In the genomic region with DNA sequence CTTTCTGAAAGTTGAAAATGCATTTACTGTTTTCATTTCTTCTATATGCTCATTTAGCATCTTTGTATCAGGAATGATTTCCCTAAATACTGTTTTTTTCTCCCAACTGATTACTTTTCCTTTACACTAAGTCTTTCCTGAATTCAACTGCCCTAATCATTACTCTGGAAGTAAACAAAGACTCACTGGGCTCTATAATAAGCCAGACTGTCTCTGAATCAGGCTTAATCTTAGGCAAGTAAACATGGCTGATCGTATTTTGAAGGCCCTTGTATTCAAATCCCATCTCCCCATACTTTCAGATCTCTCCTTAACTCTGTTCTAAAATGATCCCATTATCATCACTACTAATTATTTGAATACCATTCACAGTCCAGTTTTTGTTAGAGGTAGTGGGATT, we compare ENCODE assay signal across 10 cellular contexts.
ATAC-seq and TF ChIP-seq lines count a peak whose summit lies in the region.
"Had no signal": no experiment of that assay in that cellular context is flagged by ENCODE, and none has a peak within 500 bp of the region (broad histone marks: within the 10 kb centered on the region; RNA-seq: fewer than 3 reads in every experiment).

No MANE protein-coding gene starts in this region.

- H3K9me3 ChIP-seq in neutrophil = no peaks in the 10 kb centered on the region
- H3K9me3 ChIP-seq: A549; BE2C; BLaER1; BLaER1 treated with 17β-estradiol and CSF1 and Interleukin-3, amounts not matched to agents 10 nM and 100 nM; Caco-2 had no signal

- H3K4me3 ChIP-seq in neutrophil (ENCODE audit: low read depth in 1 of 2, low read length in 1 of 2) = no peak overlapping the region
- H3K4me3 ChIP-seq: A549; BLaER1; BLaER1 treated with 17β-estradiol and CSF1 and Interleukin-3, amounts not matched to agents 10 nM and 100 nM had no signal

- ATAC-seq in GM18909 (IDR thresholded peaks at IDR 0.05; ENCODE audit: poor library complexity, unreplicated experiment) = no peak
- ATAC-seq: A549; CD8-positive, alpha-beta T cell had no signal

- TF ChIP-seq CTCF in neutrophil (IDR thresholded peaks at IDR 0.05) = no peak

- peaks cover 0 to 3% of the 10 kb centered on the region in 2 experiments for H3K4me1 ChIP-seq in neutrophil (ENCODE audit: control insufficient read depth in 1 of 2, insufficient read depth in 1 of 2, low read depth in 1 of 2, low read length in 1 of 2)
- H3K4me1 ChIP-seq: BE2C; BLaER1; BLaER1 treated with 17β-estradiol and CSF1 and Interleukin-3, amounts not matched to agents 10 nM and 100 nM; Caco-2 had no signal

- H3K27me3 ChIP-seq in neutrophil = no peaks in the 10 kb centered on the region
- H3K27me3 ChIP-seq: BE2C; BLaER1; BLaER1 treated with 17β-estradiol and CSF1 and Interleukin-3, amounts not matched to agents 10 nM and 100 nM had no signal

- H3K27ac ChIP-seq in neutrophil = peak overlapping the region; percentile 7
- H3K27ac ChIP-seq: 22Rv1; A549; BLaER1; BLaER1 treated with 17β-estradiol and CSF1 and Interleukin-3, amounts not matched to agents 10 nM and 100 nM; C4-2B had no signal

- H3K36me3 ChIP-seq in neutrophil = peaks cover 18% of the 10 kb centered on the region
- H3K36me3 ChIP-seq: BE2C had no signal
